ENCODE assay signal across 14 cellular contexts in the genomic region with DNA sequence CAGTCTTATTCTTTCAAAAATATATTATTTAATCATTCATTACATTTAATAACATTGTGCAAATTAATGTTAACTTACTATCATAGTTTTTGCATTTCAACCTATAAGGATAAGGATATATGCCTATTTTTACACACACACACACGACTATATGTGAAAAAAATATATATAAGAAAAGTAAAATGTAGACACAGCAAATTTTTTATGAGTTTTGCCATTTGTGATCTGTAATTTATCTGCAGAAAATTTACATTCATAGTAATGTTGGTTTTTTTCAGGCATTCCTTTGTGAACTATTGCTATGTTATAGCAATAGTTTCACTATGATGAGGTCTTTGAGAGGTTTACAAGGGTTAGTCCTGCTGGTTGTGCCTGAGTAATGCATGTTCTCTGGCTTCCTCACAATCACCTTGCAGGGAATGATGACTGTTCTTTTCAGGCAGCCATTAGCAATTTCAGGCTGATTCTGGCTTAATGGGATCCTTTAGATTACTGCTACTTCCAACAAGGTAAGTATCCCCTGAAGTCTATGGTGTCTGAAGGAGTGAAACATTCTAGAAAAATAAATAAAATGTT.
DNase-seq lines count a peak whose midpoint lies in the region; ATAC-seq, FAIRE-seq and TF ChIP-seq lines count a peak whose summit lies in the region.
"Had no signal": no experiment of that assay in that cellular context is flagged by ENCODE, and none has a peak within 500 bp of the region (broad histone marks: within the 10 kb centered on the region; RNA-seq: fewer than 3 reads in every experiment).

No MANE protein-coding gene starts in this region.

- no peak overlapping the region for H2AFZ ChIP-seq in keratinocyte (ENCODE audit: control insufficient read depth, low read length)

- CTCF ChIA-PET in HEK293T (lab: Yijun Ruan, JAX), result interaction anchor here (0.6 to 0.8 kb wide), 2 partner anchors 11 to 122 kb away, joined by 3 read pairs; no protein-coding TSS in a partner anchor

- H3K9me3 ChIP-seq in keratinocyte (ENCODE audit: control insufficient read depth, low read depth, low read length) (no peaks in the 10 kb centered on the region), adrenal gland (replicated peaks in 1 of 3) (no peaks in the 10 kb centered on the region)

- H3K36me3 ChIP-seq in keratinocyte (ENCODE audit: control insufficient read depth in 2 of 2, extremely low read depth in 1 of 2, insufficient read depth in 2 of 2, low read length in 2 of 2) (no peaks in the 10 kb centered on the region), adrenal gland (replicated peaks in 1 of 2) (no peaks in the 10 kb centered on the region)

- 63 to 77% (median 69%) methylated on average over 1 of the region's 1 CpG for WGBS in adrenal gland, 4 donors

- POLR2A ChIA-PET in HEK293T (lab: Yijun Ruan, JAX), result no interaction called here

- no peak for TF ChIP-seq POLR2A in adrenal gland (IDR thresholded peaks at IDR 0.05)

- no peaks in the 10 kb centered on the region for H4K20me1 ChIP-seq in keratinocyte (ENCODE audit: control insufficient read depth, extremely low read depth, insufficient read depth, low read length)

- no peak overlapping the region for H3K4me2 ChIP-seq in keratinocyte (ENCODE audit: control insufficient read depth, extremely low read depth, insufficient read depth, low read depth, low read length)

- H3K4me1 ChIP-seq in keratinocyte (ENCODE audit: control insufficient read depth, extremely low read depth, insufficient read depth, low read length) (no peaks in the 10 kb centered on the region), adrenal gland (replicated peaks in 1 of 2) (no peaks in the 10 kb centered on the region)

- intact Hi-C loops in adrenal gland (cut with DNase I), result no loop called here

- H3K9ac ChIP-seq in keratinocyte (ENCODE audit: control insufficient read depth, extremely low read depth, insufficient read depth, low read length), result no peak overlapping the region

- peak in 2 of 3 experiments; percentile 11 to 21 for TF ChIP-seq CTCF in keratinocyte (optimal IDR thresholded peaks at IDR 0.05 in 1 of 3, IDR thresholded peaks at IDR 0.05 in 1 of 3, conservative IDR thresholded peaks at IDR 0.05 in 1 of 3; ENCODE audit: extremely low read depth in 1 of 3, insufficient read depth in 2 of 3, low read length in 3 of 3)
- TF ChIP-seq CTCF in adrenal gland (IDR thresholded peaks at IDR 0.05), result no peak

- peak; percentile 32 for DNase-seq in ELR (ENCODE audit: low read depth)
- DNase-seq in HEK293T (ENCODE audit: extremely low spot score), result peak; percentile 20
- DNase-seq in amniotic epithelial cell (ENCODE audit: low read depth), result peak; percentile 23
- DNase-seq in keratinocyte (ENCODE audit: low read depth, low spot score), result no peak
- no peak for DNase-seq in adrenal gland
- DNase-seq in 8988T, result no peak
- no peak for DNase-seq in NCI-H524 (lab: John Stamatoyannopoulos, UW)
- DNase-seq: activated naive CD8-positive, alpha-beta T cell treated with anti-CD3 and anti-CD28 coated beads, Interleukin-2, amount 10 ng/mL, durations not matched to agents 7 days and 5 days; DMS79 treated with DMSO at 0.1 percent for 48 hours; effector memory CD8-positive, alpha-beta T cell; NCI-H1105 treated with DMSO at 0.1 percent for 48 hours; NK-92 treated with Interleukin-12 subunit alpha and Interleukin-12 subunit beta, amount 100 ng/mL, for 24 hours; stimulated activated CD4-positive, alpha-beta T cell treated with anti-CD3 and anti-CD28 coated beads, Interleukin-12 subunit alpha, Interleukin-12 subunit beta, amount 100 ng/mL, for 4 hours had no signal

- ATAC-seq in HG02763 (IDR thresholded peaks at IDR 0.05; ENCODE audit: unreplicated experiment), result no peak
- ATAC-seq: effector memory CD8-positive, alpha-beta T cell had no signal

- no peak overlapping the region for H3K27ac ChIP-seq in keratinocyte (ENCODE audit: control insufficient read depth, insufficient read depth, low read length)
- H3K27ac ChIP-seq in adrenal gland, result no peak overlapping the region

- FAIRE-seq in keratinocyte (lab: Jason Lieb, UNC), result peak; percentile 63

- dilution Hi-C loops in keratinocyte (cut with MboI; ENCODE audit: extremely low pct_ligation_motif_present, low sequenced_read_pairs), result no loop called here

- no peaks in the 10 kb centered on the region for H3K9me1 ChIP-seq in keratinocyte (ENCODE audit: control insufficient read depth, extremely low read depth, insufficient read depth, low read length)

- H3K79me2 ChIP-seq in keratinocyte (ENCODE audit: control insufficient read depth, insufficient read depth, low read length), result no peaks in the 10 kb centered on the region

- H3K27me3 ChIP-seq in keratinocyte (ENCODE audit: control insufficient read depth, extremely low read depth, insufficient read depth, low read length) (no peaks in the 10 kb centered on the region), adrenal gland (no peaks in the 10 kb centered on the region)

- H3K4me3 ChIP-seq in keratinocyte (ENCODE audit: control insufficient read depth in 2 of 3, extremely low read depth in 1 of 3, insufficient read depth in 2 of 3, low read depth in 1 of 3, low read length in 3 of 3), result no peak overlapping the region
- H3K4me3 ChIP-seq in adrenal gland, result no peak overlapping the region

TF ChIP-seq in HEK293T, 16 proteins besides CTCF, POLR2A, EP300 and RAD21:
- TF ChIP-seq ZNF384 (IDR thresholded peaks at IDR 0.05) (no peak), HDGF (IDR thresholded peaks at IDR 0.05; ENCODE audit: borderline replicate concordance) (no peak), L3MBTL2 (conservative IDR thresholded peaks at IDR 0.05) (no peak), SP1 (IDR thresholded peaks at IDR 0.05) (no peak), FOXA1 (IDR thresholded peaks at IDR 0.05) (no peak), LEF1 (IDR thresholded peaks at IDR 0.05; ENCODE audit: borderline replicate concordance) (no peak), NFRKB (IDR thresholded peaks at IDR 0.05) (no peak), FOXK2 (IDR thresholded peaks at IDR 0.05) (no peak), ARNT (IDR thresholded peaks at IDR 0.05) (no peak), TARDBP (IDR thresholded peaks at IDR 0.05) (no peak), CTBP1 (IDR thresholded peaks at IDR 0.05; ENCODE audit: borderline replicate concordance) (no peak)
- TF ChIP-seq, protein P1, sequence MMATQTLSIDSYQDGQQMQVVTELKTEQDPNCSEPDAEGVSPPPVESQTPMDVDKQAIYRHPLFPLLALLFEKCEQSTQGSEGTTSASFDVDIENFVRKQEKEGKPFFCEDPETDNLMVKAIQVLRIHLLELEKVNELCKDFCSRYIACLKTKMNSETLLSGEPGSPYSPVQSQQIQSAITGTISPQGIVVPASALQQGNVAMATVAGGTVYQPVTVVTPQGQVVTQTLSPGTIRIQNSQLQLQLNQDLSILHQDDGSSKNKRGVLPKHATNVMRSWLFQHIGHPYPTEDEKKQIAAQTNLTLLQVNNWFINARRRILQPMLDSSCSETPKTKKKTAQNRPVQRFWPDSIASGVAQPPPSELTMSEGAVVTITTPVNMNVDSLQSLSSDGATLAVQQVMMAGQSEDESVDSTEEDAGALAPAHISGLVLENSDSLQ (IDR thresholded peaks at IDR 0.05), result no peak

Comparison
In these comparisons a context has a peak if more than half of its experiments do, and no peak if none do; other contexts are left out.
1. DNase-seq: peak in ELR (single experiment), HEK293T (single experiment) and amniotic epithelial cell (single experiment); none in keratinocyte (single experiment), adrenal gland (0 of 7), 8988T (single experiment) and NCI-H524 (0 of 2).
2. CTCF ChIP-seq: peak in keratinocyte (2 of 3); none in adrenal gland (0 of 6).